In genomic region chr13:101327844-101328243, GRCh38 we compare ENCODE assay signal across 32 cellular contexts.
"Had no signal": no experiment of that assay in that cellular context is flagged by ENCODE, and none has a peak within 500 bp of the region (broad histone marks: within the 10 kb centered on the region; RNA-seq: fewer than 3 reads in every experiment).

No MANE protein-coding gene starts in this region.

- H3K4me2 ChIP-seq: KMS-11 had no signal

- H3K27ac Mint-ChIP-seq: activated CD8-positive, alpha-beta T cell treated with anti-CD3 and anti-CD28 coated beads, Interleukin-2, amount 10 ng/mL, durations not matched to agents 7 days and 5 days; activated naive CD4-positive, alpha-beta T cell treated with anti-CD3 and anti-CD28 coated beads, Interleukin-2, amount 50 U/mL, for 24 hours; activated T-helper 1 cell treated with anti-CD3 and anti-CD28 coated beads, Interleukin-12 subunit alpha, Interleukin-12 subunit beta, Interleukin-2, Interleukin-4 antibody, amounts not matched to agents 30 ng/mL and 10 ng/mL and 1 ng/mL, durations not matched to agents 14 hours and 24 hours and 36 hours; WTC11 had no signal

- DNase-seq: activated CD4-positive, alpha-beta T cell treated with anti-CD3 and anti-CD28 coated beads for 48 hours; activated CD4-positive, alpha-beta T cell treated with anti-CD3 and anti-CD28 coated beads, Interleukin-2, amount 50 U/mL, for 4 hours; activated CD4-positive, CD25-positive, alpha-beta regulatory T cell treated with anti-CD3 and anti-CD28 coated beads, Interleukin-2, amount 50 U/mL, for 72 hours; activated CD8-positive, alpha-beta memory T cell treated with anti-CD3 and anti-CD28 coated beads, Interleukin-2, amount 50 U/mL, for 48 hours; activated CD8-positive, alpha-beta T cell treated with anti-CD3 and anti-CD28 coated beads, Interleukin-2, amount 10 ng/mL, durations not matched to agents 7 days and 5 days; activated effector memory CD4-positive, alpha-beta T cell treated with Interleukin-2 at 50 U/mL for 16 hours; activated naive CD4-positive, alpha-beta T cell; activated T-cell treated with anti-CD3 and anti-CD28 coated beads, Interleukin-2, amount 50 U/mL, for 1 hour; amniotic stem cell; body of pancreas; central memory CD4-positive, alpha-beta T cell; MG63; MV-4-11; NCI-H1092 treated with DMSO at 0.1 percent for 48 hours; NCI-H1436; NCI-H1694 treated with DMSO at 0.1 percent for 48 hours; NCI-H2029 treated with DMSO at 0.1 percent for 48 hours; NCI-H345; NCI-H510A; NCI-H526 treated with DMSO at 0.1 percent for 48 hours; NCI-H82; Right ventricle myocardium superior; RPMI8226; SW 1271 had no signal

- H3K4me3 ChIP-seq: ascending aorta, body of pancreas, MG63, SJSA1 had no signal

- ATAC-seq: activated CD8-positive, alpha-beta T cell treated with anti-CD3 and anti-CD28 coated beads, Interleukin-2, amount 10 ng/mL, durations not matched to agents 7 days and 5 days; body of pancreas; SK-N-SH treated with all-trans-retinoic acid at 6 μM for 48 hours; WTC11 had no signal

- H3K27ac ChIP-seq: ascending aorta, body of pancreas, KMS-11, SJSA1 had no signal

- H3K27me3 ChIP-seq: ascending aorta, body of pancreas, MG63, SJSA1 had no signal

- H3K27me3 Mint-ChIP-seq: activated naive CD4-positive, alpha-beta T cell treated with anti-CD3 and anti-CD28 coated beads, Interleukin-2, amount 50 U/mL, for 24 hours had no signal

- H3K4me3 Mint-ChIP-seq: activated CD8-positive, alpha-beta T cell treated with anti-CD3 and anti-CD28 coated beads, Interleukin-2, amount 10 ng/mL, durations not matched to agents 7 days and 5 days; activated naive CD4-positive, alpha-beta T cell treated with anti-CD3 and anti-CD28 coated beads, Interleukin-2, amount 50 U/mL, for 24 hours; activated T-helper 1 cell treated with anti-CD3 and anti-CD28 coated beads, Interleukin-12 subunit alpha, Interleukin-12 subunit beta, Interleukin-2, Interleukin-4 antibody, amounts not matched to agents 30 ng/mL and 10 ng/mL and 1 ng/mL, durations not matched to agents 14 hours and 24 hours and 36 hours; WTC11 had no signal

- H3K9me3 Mint-ChIP-seq: activated naive CD4-positive, alpha-beta T cell treated with anti-CD3 and anti-CD28 coated beads, Interleukin-2, amount 50 U/mL, for 24 hours; activated T-helper 1 cell treated with anti-CD3 and anti-CD28 coated beads, Interleukin-12 subunit alpha, Interleukin-12 subunit beta, Interleukin-2, Interleukin-4 antibody, amounts not matched to agents 30 ng/mL and 10 ng/mL and 1 ng/mL, durations not matched to agents 14 hours and 24 hours and 36 hours; WTC11 had no signal

- H3K4me1 Mint-ChIP-seq: activated naive CD4-positive, alpha-beta T cell treated with anti-CD3 and anti-CD28 coated beads, Interleukin-2, amount 50 U/mL, for 24 hours; WTC11 had no signal

- H3K36me3 ChIP-seq: MG63, SJSA1 had no signal

- H3K36me3 Mint-ChIP-seq: activated naive CD4-positive, alpha-beta T cell treated with anti-CD3 and anti-CD28 coated beads, Interleukin-2, amount 50 U/mL, for 24 hours; WTC11 had no signal

- H3K9ac ChIP-seq: KMS-11 had no signal

- H3K9me3 ChIP-seq: ascending aorta, body of pancreas, MG63, SJSA1 had no signal

- FAIRE-seq: bronchial epithelial cell had no signal

- H3K4me1 ChIP-seq: ascending aorta, body of pancreas, SJSA1 had no signal
